Comparison of ENCODE assay signal across 6 cellular contexts in the genomic region with DNA sequence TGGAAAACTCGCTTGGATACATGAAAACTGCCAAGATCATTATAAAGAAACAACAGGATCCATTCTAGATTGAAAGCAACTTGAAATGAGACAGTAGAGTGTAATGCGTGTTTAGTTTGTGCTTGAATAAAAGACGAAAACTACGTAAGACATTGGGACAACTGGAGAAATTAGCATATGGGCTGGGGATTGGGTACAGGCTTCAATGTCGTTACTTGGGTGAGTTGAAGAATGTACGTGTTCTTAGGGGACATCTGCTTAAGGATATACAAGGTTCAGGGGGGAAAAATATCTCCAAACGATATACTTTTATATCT. TPM values are rescaled to one million over a fixed set of nuclear protein-coding genes. Genes with fewer than 3 reads are reported as not detected.
DNase-seq lines count a peak whose midpoint lies in the region; ATAC-seq and TF ChIP-seq lines count a peak whose summit lies in the region.

No MANE protein-coding gene starts in this region.

- intact Hi-C loops in activated CD8-positive, alpha-beta T cell treated with anti-CD3 and anti-CD28 coated beads for 36 hours (cut with micrococcal nuclease), result loop anchor here (5.0 kb wide), 1 partner anchor 83 kb away; a partner anchor contains a TSS

- no peak for TF ChIP-seq CTCF in activated CD8-positive, alpha-beta T cell treated with anti-CD3 and anti-CD28 coated beads for 36 hours (IDR thresholded peaks at IDR 0.05)

- peak; percentile 14 for ATAC-seq in GM18511 (IDR thresholded peaks at IDR 0.05; ENCODE audit: unreplicated experiment)
- peak; percentile 4 for ATAC-seq in activated CD8-positive, alpha-beta T cell treated with anti-CD3 and anti-CD28 coated beads for 36 hours
- ATAC-seq in memory B cell (ENCODE audit: low read depth), result no peak
- no peak for ATAC-seq in GM18520 (IDR thresholded peaks at IDR 0.05; ENCODE audit: unreplicated experiment)
- ATAC-seq in GM18858 (IDR thresholded peaks at IDR 0.05; ENCODE audit: unreplicated experiment), result no peak

- H3K4me1 Mint-ChIP-seq in activated CD8-positive, alpha-beta T cell treated with anti-CD3 and anti-CD28 coated beads for 36 hours (ENCODE audit: low read depth), result peaks cover 40% of the 10 kb centered on the region
- peaks cover 15% of the 10 kb centered on the region for H3K4me1 Mint-ChIP-seq in memory B cell

- CTCF ChIA-PET in activated CD8-positive, alpha-beta T cell treated with anti-CD3 and anti-CD28 coated beads for 36 hours (lab: Charles Lee), result no interaction called here

- H3K4me3 Mint-ChIP-seq in activated CD8-positive, alpha-beta T cell treated with anti-CD3 and anti-CD28 coated beads for 36 hours, result peak overlapping the region; percentile 84
- H3K4me3 Mint-ChIP-seq in memory B cell, result peak overlapping the region; percentile 99

- DNase-seq in activated CD8-positive, alpha-beta T cell treated with anti-CD3 and anti-CD28 coated beads for 36 hours, result no peak
- DNase-seq in memory B cell (ENCODE audit: low spot score in 2 of 2), result no peak
- DNase-seq in T-helper 9 cell, result no peak

- H3K9me3 Mint-ChIP-seq in activated CD8-positive, alpha-beta T cell treated with anti-CD3 and anti-CD28 coated beads for 36 hours, result peaks cover 3% of the 10 kb centered on the region
- no peaks in the 10 kb centered on the region for H3K9me3 Mint-ChIP-seq in memory B cell

- POLR2A ChIA-PET in activated CD8-positive, alpha-beta T cell treated with anti-CD3 and anti-CD28 coated beads for 36 hours (lab: Charles Lee), result interaction anchor here (0.6 to 2.3 kb wide), 4 partner anchors 12 to 215 kb away, joined by 3 to 6 read pairs (median 4); a partner anchor contains a TSS

- no peaks in the 10 kb centered on the region for H3K27me3 Mint-ChIP-seq in activated CD8-positive, alpha-beta T cell treated with anti-CD3 and anti-CD28 coated beads for 36 hours
- H3K27me3 Mint-ChIP-seq in memory B cell, result no peaks in the 10 kb centered on the region

- H3K27ac Mint-ChIP-seq in activated CD8-positive, alpha-beta T cell treated with anti-CD3 and anti-CD28 coated beads for 36 hours, result peak overlapping the region; percentile 95
- peak overlapping the region; percentile 99 for H3K27ac Mint-ChIP-seq in memory B cell

- H3K36me3 Mint-ChIP-seq in activated CD8-positive, alpha-beta T cell treated with anti-CD3 and anti-CD28 coated beads for 36 hours (ENCODE audit: low read depth), result peaks cover 73% of the 10 kb centered on the region
- peaks cover 35% of the 10 kb centered on the region for H3K36me3 Mint-ChIP-seq in memory B cell

RNA-seq across cellular contexts. Expression of a gene that starts 0.5 kb away (rescaled TPM):
- total RNA-seq in activated CD8-positive, alpha-beta T cell treated with anti-CD3 and anti-CD28 coated beads for 36 hours, result 10 to 100 TPM; 40.6 to 43.0 TPM

RNA-seq across cellular contexts. Expression of a gene that starts 22.1 kb away (rescaled TPM):
- 1 to 10 TPM; 2.6 to 2.9 TPM for total RNA-seq in activated CD8-positive, alpha-beta T cell treated with anti-CD3 and anti-CD28 coated beads for 36 hours

RNA-seq across cellular contexts. Expression of a gene that starts 26.0 kb away (rescaled TPM):
- total RNA-seq in activated CD8-positive, alpha-beta T cell treated with anti-CD3 and anti-CD28 coated beads for 36 hours, result 1 to 10 TPM; 5.2 to 5.8 TPM

RNA-seq across cellular contexts. Expression of a gene that starts 48.6 kb away (rescaled TPM):
- total RNA-seq in activated CD8-positive, alpha-beta T cell treated with anti-CD3 and anti-CD28 coated beads for 36 hours, result 10 to 100 TPM; 35.2 to 36.2 TPM

RNA-seq across cellular contexts. Expression of a gene that starts 57.8 kb away (rescaled TPM):
- total RNA-seq in activated CD8-positive, alpha-beta T cell treated with anti-CD3 and anti-CD28 coated beads for 36 hours, result 1 to 10 TPM; 1.3 to 1.6 TPM

Comparison
In these comparisons a context has a peak if more than half of its experiments do, and no peak if none do; other contexts are left out.
1. ATAC-seq: peak in GM18511 (single experiment) and activated CD8-positive, alpha-beta T cell treated with anti-CD3 and anti-CD28 coated beads for 36 hours (single experiment); none in memory B cell (single experiment), GM18520 (single experiment) and GM18858 (single experiment).